In genomic region chr1:149846600-149847466, GRCh38 we compare ENCODE assay signal across 13 cellular contexts. TPM values are rescaled to one million over a fixed set of nuclear protein-coding genes. Genes with fewer than 3 reads are reported as not detected.
DNase-seq lines count a peak whose midpoint lies in the region; ATAC-seq, FAIRE-seq and TF ChIP-seq lines count a peak whose summit lies in the region.
"Had no signal": no experiment of that assay in that cellular context is flagged by ENCODE, and none has a peak within 500 bp of the region (broad histone marks: within the 10 kb centered on the region; RNA-seq: fewer than 3 reads in every experiment).

No MANE protein-coding gene starts in this region.

- H3K4me3 Mint-ChIP-seq in CD4-positive, CD25-positive, alpha-beta regulatory T cell = peak overlapping the region; percentile 67 to 76 (median 74)
- H3K4me3 Mint-ChIP-seq in T-helper 17 cell = peak overlapping the region; percentile 2

- H3K9me3 Mint-ChIP-seq in CD4-positive, CD25-positive, alpha-beta regulatory T cell = peaks cover 0 to 2% (median 0%) of the 10 kb centered on the region in 7 donors

- peaks cover 11% of the 10 kb centered on the region for H3K36me3 Mint-ChIP-seq in CD4-positive, CD25-positive, alpha-beta regulatory T cell
- peaks cover 6% of the 10 kb centered on the region for H3K36me3 Mint-ChIP-seq in T-helper 17 cell (ENCODE audit: low read depth)

- H3K36me3 ChIP-seq in CD4-positive, CD25-positive, alpha-beta regulatory T cell (ENCODE audit: control insufficient read depth, insufficient read depth, low read length) = peaks cover 5% of the 10 kb centered on the region
- H3K36me3 ChIP-seq: colonic mucosa had no signal

- H3K4me3 ChIP-seq in CD4-positive, CD25-positive, alpha-beta regulatory T cell (ENCODE audit: low read depth, low read length) = peak overlapping the region; percentile 49
- no peak overlapping the region for H3K4me3 ChIP-seq in HL-60 (replicated peaks; ENCODE audit: insufficient read depth, low read length)
- H3K4me3 ChIP-seq: colonic mucosa had no signal

- H3K27ac Mint-ChIP-seq in CD4-positive, CD25-positive, alpha-beta regulatory T cell = peak overlapping the region in 2 of 3 donors; percentile 61 to 77
- H3K27ac Mint-ChIP-seq in T-helper 17 cell = peak overlapping the region; percentile 81

- DNase-seq in CD4-positive, CD25-positive, alpha-beta regulatory T cell = peak in 1 of 3 donors; percentile 1
- DNase-seq in HL-60 (ENCODE audit: low read depth in 1 of 2, low spot score in 1 of 2) (peak in 1 of 2 experiments; percentile 0), T-helper 17 cell (no peak), left kidney (ENCODE audit: low read depth, low spot score) (peak; percentile 8), midbrain (lab: John Stamatoyannopoulos, UW) (no peak), frontal cortex (ENCODE audit: low spot score in 2 of 2) (no peak)
- DNase-seq: DMS53, MV-4-11, NCI-H526 treated with DMSO at 0.1 percent for 48 hours, T1000 had no signal

- H3K27me3 ChIP-seq in CD4-positive, CD25-positive, alpha-beta regulatory T cell (ENCODE audit: control insufficient read depth, insufficient read depth, low read length) = no peaks in the 10 kb centered on the region
- H3K27me3 ChIP-seq in HL-60 (ENCODE audit: insufficient read depth, poor library complexity, severe bottlenecking) = no peaks in the 10 kb centered on the region
- H3K27me3 ChIP-seq: colonic mucosa had no signal

- TF ChIP-seq CTCF in HL-60 (IDR thresholded peaks at IDR 0.05; ENCODE audit: insufficient read depth, low read length) = no peak

- H3K9me3 ChIP-seq in CD4-positive, CD25-positive, alpha-beta regulatory T cell (ENCODE audit: control insufficient read depth in 2 of 2, low read length in 2 of 2) = no peaks in the 10 kb centered on the region
- H3K9me3 ChIP-seq in T-helper 17 cell (ENCODE audit: control insufficient read depth, low read length, poor library complexity, severe bottlenecking) = no peaks in the 10 kb centered on the region
- H3K9me3 ChIP-seq: colonic mucosa had no signal

- H3K27me3 Mint-ChIP-seq in CD4-positive, CD25-positive, alpha-beta regulatory T cell = no peaks in the 10 kb centered on the region
- H3K27me3 Mint-ChIP-seq in T-helper 17 cell = no peaks in the 10 kb centered on the region

- FAIRE-seq in frontal cortex (lab: Jason Lieb, UNC) = no peak

- H3K4me1 Mint-ChIP-seq in CD4-positive, CD25-positive, alpha-beta regulatory T cell = peaks cover 43 to 54% (median 53%) of the 10 kb centered on the region in 4 donors
- peaks cover 48% of the 10 kb centered on the region for H3K4me1 Mint-ChIP-seq in T-helper 17 cell

- ATAC-seq in CD4-positive, CD25-positive, alpha-beta regulatory T cell (ENCODE audit: low read depth in 2 of 2) = no peak
- no peak for ATAC-seq in T-helper 17 cell
- ATAC-seq in HG02938 (IDR thresholded peaks at IDR 0.05; ENCODE audit: unreplicated experiment) = no peak
- no peak for ATAC-seq in GM21390 (IDR thresholded peaks at IDR 0.05; ENCODE audit: unreplicated experiment)

- H3K27ac ChIP-seq in CD4-positive, CD25-positive, alpha-beta regulatory T cell (ENCODE audit: insufficient read depth, low read length, poor library complexity, severe bottlenecking) = peak overlapping the region; percentile 52
- peak overlapping the region; percentile 90; the same call in 1 of the 2 replicates for H3K27ac ChIP-seq in HL-60 (replicated peaks)
- H3K27ac ChIP-seq: colonic mucosa had no signal

- peaks cover 61% of the 10 kb centered on the region for H3K4me1 ChIP-seq in CD4-positive, CD25-positive, alpha-beta regulatory T cell (ENCODE audit: control insufficient read depth, insufficient read depth, low read length, poor library complexity, severe bottlenecking)

RNA-seq across cellular contexts. Expression of gene BOLA1, which starts 52.5 kb away (rescaled TPM):
- 6.2 TPM for total RNA-seq in CD4-positive, CD25-positive, alpha-beta regulatory T cell
- polyA plus RNA-seq in CD4-positive, CD25-positive, alpha-beta regulatory T cell = 10 to 100 TPM; 37.9 to 47.8 (median 39.5) TPM
- total RNA-seq in T-helper 17 cell = 1 to 10 TPM; 5.3 to 7.2 TPM
- total RNA-seq in frontal cortex = 10.2 TPM
